9 cellular contexts compared by ENCODE assay signal in the genomic region with DNA sequence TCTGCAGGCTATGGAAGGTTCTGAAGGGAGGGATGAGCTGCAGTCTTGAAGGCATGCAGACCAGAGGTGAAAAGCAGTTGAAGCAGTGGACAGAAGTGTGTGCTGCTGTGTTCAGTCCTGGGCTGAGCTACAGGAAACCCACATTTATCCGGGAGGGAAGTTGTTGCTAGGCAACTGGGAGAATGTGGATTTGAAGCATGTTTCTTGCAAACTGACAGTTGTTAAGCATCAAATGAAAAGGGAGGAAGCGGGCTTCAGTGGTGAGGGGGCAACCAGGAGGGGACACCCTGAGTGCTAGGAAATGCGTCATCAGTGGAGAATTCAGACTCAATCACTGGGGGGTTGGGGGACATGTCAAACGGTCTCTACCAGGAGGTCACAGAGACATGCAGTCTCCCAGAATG. TPM values are rescaled to one million over a fixed set of nuclear protein-coding genes. Genes with fewer than 3 reads are reported as not detected.
DNase-seq lines count a peak whose midpoint lies in the region; ATAC-seq and TF ChIP-seq lines count a peak whose summit lies in the region.
"Had no signal": no experiment of that assay in that cellular context is flagged by ENCODE, and none has a peak within 500 bp of the region (broad histone marks: within the 10 kb centered on the region; RNA-seq: fewer than 3 reads in every experiment).

No MANE protein-coding gene starts in this region.

- no peaks in the 10 kb centered on the region for H3K9me3 ChIP-seq in DOHH2 (ENCODE audit: control insufficient read depth, insufficient read depth, low read length)

- no peak for TF ChIP-seq CTCF in DOHH2 (IDR thresholded peaks at IDR 0.05; ENCODE audit: low read depth, low read length, poor library complexity, severe bottlenecking)

- peak overlapping the region; percentile 47 to 51 for H3K27ac Mint-ChIP-seq in natural killer cell treated with Interleukin-12 subunit alpha and Interleukin-12 subunit beta and Interleukin-15 and Interleukin-18, amount 100 ng/mL, for 72 hours
- H3K27ac Mint-ChIP-seq: stimulated activated naive B cell treated with anti-CD40 and anti-IgM and Interleukin-4, amounts not matched to agents 10 μg/mL and 1 μg/mL and 100 μg/mL, for 72 hours had no signal

- H3K9me3 Mint-ChIP-seq in natural killer cell treated with Interleukin-12 subunit alpha and Interleukin-12 subunit beta and Interleukin-15 and Interleukin-18, amount 100 ng/mL, for 72 hours: no peaks in the 10 kb centered on the region
- H3K9me3 Mint-ChIP-seq: stimulated activated naive B cell treated with anti-CD40 and anti-IgM and Interleukin-4, amounts not matched to agents 10 μg/mL and 1 μg/mL and 100 μg/mL, for 72 hours had no signal

- DNase-seq in MV-4-11 (lab: John Stamatoyannopoulos, UW): peak; percentile 40
- DNase-seq in dermis microvascular lymphatic vessel endothelial cell (ENCODE audit: low read depth in 2 of 2): peak; percentile 100
- DNase-seq in natural killer cell treated with Interleukin-12 subunit alpha and Interleukin-12 subunit beta and Interleukin-15 and Interleukin-18, amount 100 ng/mL, for 72 hours (ENCODE audit: low spot score): no peak
- DNase-seq in T-helper 9 cell: no peak
- DNase-seq in NCI-H2107 treated with DMSO at 0.1 percent for 48 hours (lab: John Stamatoyannopoulos, UW; ENCODE audit: unreplicated experiment): no peak
- DNase-seq: stimulated activated naive B cell treated with anti-CD40 and anti-IgM and Interleukin-4, amounts not matched to agents 10 μg/mL and 1 μg/mL and 100 μg/mL, for 72 hours had no signal

- H3K27me3 ChIP-seq in DOHH2 (ENCODE audit: control insufficient read depth, low read length): peaks cover 8% of the 10 kb centered on the region; the same call in 1 of the 2 replicates

- no peaks in the 10 kb centered on the region for H3K36me3 ChIP-seq in DOHH2 (ENCODE audit: control insufficient read depth, low read length)

- no peaks in the 10 kb centered on the region for H3F3A ChIP-seq in DOHH2 (ENCODE audit: control insufficient read depth, insufficient read depth)

- H3K27me3 Mint-ChIP-seq in natural killer cell treated with Interleukin-12 subunit alpha and Interleukin-12 subunit beta and Interleukin-15 and Interleukin-18, amount 100 ng/mL, for 72 hours: peaks cover 9 to 25% of the 10 kb centered on the region in 2 donors

- peaks cover 10 to 21% of the 10 kb centered on the region in 2 donors for H3K4me1 Mint-ChIP-seq in natural killer cell treated with Interleukin-12 subunit alpha and Interleukin-12 subunit beta and Interleukin-15 and Interleukin-18, amount 100 ng/mL, for 72 hours (ENCODE audit: low read depth in 2 of 2)

- no peaks in the 10 kb centered on the region for H4K20me1 ChIP-seq in DOHH2 (ENCODE audit: control insufficient read depth, insufficient read depth, low read depth, low read length)

- peak; percentile 49 to 61 for ATAC-seq in natural killer cell treated with Interleukin-12 subunit alpha and Interleukin-12 subunit beta and Interleukin-15 and Interleukin-18, amount 100 ng/mL, for 72 hours
- no peak for ATAC-seq in GM19455 (IDR thresholded peaks at IDR 0.05; ENCODE audit: unreplicated experiment)
- ATAC-seq in HG02840 (IDR thresholded peaks at IDR 0.05; ENCODE audit: low FRiP score, unreplicated experiment): no peak

- H3K36me3 Mint-ChIP-seq in natural killer cell treated with Interleukin-12 subunit alpha and Interleukin-12 subunit beta and Interleukin-15 and Interleukin-18, amount 100 ng/mL, for 72 hours: no peaks in the 10 kb centered on the region
- H3K36me3 Mint-ChIP-seq: stimulated activated naive B cell treated with anti-CD40 and anti-IgM and Interleukin-4, amounts not matched to agents 10 μg/mL and 1 μg/mL and 100 μg/mL, for 72 hours had no signal

- H3K27ac ChIP-seq in DOHH2 (ENCODE audit: low read depth, low read length): no peak overlapping the region

- peak overlapping the region; percentile 37 for H3K4me2 ChIP-seq in DOHH2 (ENCODE audit: low read length)

- no peaks in the 10 kb centered on the region for H3K79me2 ChIP-seq in DOHH2 (ENCODE audit: control insufficient read depth, low read length)

- no peaks in the 10 kb centered on the region for H3K9me2 ChIP-seq in DOHH2 (replicated peaks; ENCODE audit: control insufficient read depth, low read length)

- peak overlapping the region; percentile 61 for H3K4me3 Mint-ChIP-seq in natural killer cell treated with Interleukin-12 subunit alpha and Interleukin-12 subunit beta and Interleukin-15 and Interleukin-18, amount 100 ng/mL, for 72 hours
- H3K4me3 Mint-ChIP-seq: stimulated activated naive B cell treated with anti-CD40 and anti-IgM and Interleukin-4, amounts not matched to agents 10 μg/mL and 1 μg/mL and 100 μg/mL, for 72 hours had no signal

- peaks cover 16% of the 10 kb centered on the region for H3K4me1 ChIP-seq in DOHH2 (ENCODE audit: control insufficient read depth, low read length)

- no peak overlapping the region for H3K4me3 ChIP-seq in DOHH2 (ENCODE audit: low read length)

RNA-seq across cellular contexts. Expression of gene ABCA4, which starts 28.7 kb away (rescaled TPM):
- total RNA-seq in dermis microvascular lymphatic vessel endothelial cell: 27.9 and 189 TPM in 2 replicates
- not detected for total RNA-seq in natural killer cell treated with Interleukin-12 subunit alpha and Interleukin-12 subunit beta and Interleukin-15 and Interleukin-18, amount 100 ng/mL, for 72 hours

Comparison
In these comparisons a context has a peak if more than half of its experiments do, and no peak if none do; other contexts are left out.
1. DNase-seq: peak in MV-4-11 (single experiment) and dermis microvascular lymphatic vessel endothelial cell (2 of 2); none in natural killer cell treated with Interleukin-12 subunit alpha and Interleukin-12 subunit beta and Interleukin-15 and Interleukin-18, amount 100 ng/mL, for 72 hours (single experiment), T-helper 9 cell (single experiment) and NCI-H2107 treated with DMSO at 0.1 percent for 48 hours (single experiment).
2. ATAC-seq: peak in natural killer cell treated with Interleukin-12 subunit alpha and Interleukin-12 subunit beta and Interleukin-15 and Interleukin-18, amount 100 ng/mL, for 72 hours (2 of 2); none in GM19455 (single experiment) and HG02840 (single experiment).
3. RNA of gene ABCA4, which starts 28.7 kb away (total RNA-seq): 27.9 to 189 TPM in dermis microvascular lymphatic vessel endothelial cell; not detected in natural killer cell treated with Interleukin-12 subunit alpha and Interleukin-12 subunit beta and Interleukin-15 and Interleukin-18, amount 100 ng/mL, for 72 hours; every median in the first group is over 10 times any median in the second.